In the genomic region with DNA sequence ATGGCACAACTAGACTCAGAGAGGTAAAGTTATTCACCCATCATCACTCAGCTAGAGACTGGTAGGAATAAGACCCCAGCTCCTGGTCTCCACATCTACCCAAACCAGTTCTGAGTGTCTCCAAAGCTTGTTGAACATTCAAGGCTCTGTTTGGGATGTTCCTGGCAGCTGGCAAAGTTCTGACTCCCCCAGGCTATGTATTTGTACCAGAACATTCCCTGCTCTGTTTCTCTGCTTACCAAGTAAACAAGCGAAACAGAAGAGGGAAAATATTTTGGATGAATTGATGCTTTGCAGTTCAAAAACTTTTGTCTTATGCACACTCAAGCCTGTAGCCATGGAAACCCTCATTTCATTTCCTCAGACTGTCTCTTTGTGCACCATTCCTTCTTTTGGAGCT, we compare ENCODE assay signal across 20 cellular contexts.
DNase-seq lines count a peak whose midpoint lies in the region; ATAC-seq and TF ChIP-seq lines count a peak whose summit lies in the region.
"Had no signal": no experiment of that assay in that cellular context is flagged by ENCODE, and none has a peak within 500 bp of the region (broad histone marks: within the 10 kb centered on the region; RNA-seq: fewer than 3 reads in every experiment).

No MANE protein-coding gene starts in this region.

- TF ChIP-seq POLR2A in breast epithelium (IDR thresholded peaks at IDR 0.05), result no peak
- no peak for TF ChIP-seq POLR2A in gastroesophageal sphincter (IDR thresholded peaks at IDR 0.05)

- H3K36me3 Mint-ChIP-seq in progenitor cell of endocrine pancreas (ENCODE audit: insufficient read depth), result peaks cover 1% of the 10 kb centered on the region

- peaks cover 12% of the 10 kb centered on the region for H3K9me3 Mint-ChIP-seq in progenitor cell of endocrine pancreas (ENCODE audit: low read depth)

- H3K4me3 Mint-ChIP-seq in progenitor cell of endocrine pancreas (ENCODE audit: low read depth), result no peak overlapping the region

- no peak overlapping the region for H3K27ac Mint-ChIP-seq in progenitor cell of endocrine pancreas

- H3K36me3 ChIP-seq in breast epithelium, result no peaks in the 10 kb centered on the region
- no peaks in the 10 kb centered on the region for H3K36me3 ChIP-seq in gastroesophageal sphincter

- DNase-seq in T47D (ENCODE audit: low read depth in 1 of 2, low spot score in 1 of 2) (peak; percentile 22 to 94), breast epithelium (ENCODE audit: low spot score in 2 of 2) (no peak), substantia nigra (lab: John Stamatoyannopoulos, UW) (peak in 3 of 49 donors; percentile 2 to 16 (median 13)), progenitor cell of endocrine pancreas (ENCODE audit: low spot score, unreplicated experiment) (no peak), amniotic stem cell (lab: John Stamatoyannopoulos, UW) (no peak)
- no peak for DNase-seq in activated CD4-positive, alpha-beta T cell treated with anti-CD3 and anti-CD28 coated beads for 48 hours
- DNase-seq: 8988T, GF-D8, GOT3, IMR-90, NCI-H1105 treated with DMSO at 0.1 percent for 48 hours, NCI-H1694, NCI-H2081, NCI-H2171, NCI-H345, NCI-H82 had no signal

- H3K9me3 ChIP-seq in breast epithelium (no peaks in the 10 kb centered on the region), gastroesophageal sphincter (no peaks in the 10 kb centered on the region)

- in situ Hi-C loops in T47D (cut with HindIII; ENCODE audit: low pct_unique_long_range_greater_than_20kb, low sequenced_read_pairs), result no loop called here

- H3K4me1 ChIP-seq in breast epithelium (no peaks in the 10 kb centered on the region), gastroesophageal sphincter (no peaks in the 10 kb centered on the region)

- no peak for TF ChIP-seq EP300 in gastroesophageal sphincter (IDR thresholded peaks at IDR 0.05)

- 75 to 80% methylated on average over 1 of the region's 1 CpG for WGBS in gastroesophageal sphincter (ENCODE audit: low coverage in 1 of 2), 2 donors

- intact Hi-C loops in breast epithelium (cut with DNase I; ENCODE audit: low total_unique reads), result loop anchor here (2.0 kb wide), 1 partner anchor 57 kb away; no protein-coding TSS in a partner anchor

- H3K27me3 Mint-ChIP-seq in progenitor cell of endocrine pancreas, result peaks cover 87% of the 10 kb centered on the region

- peaks cover 1% of the 10 kb centered on the region for H3K4me1 Mint-ChIP-seq in progenitor cell of endocrine pancreas (ENCODE audit: low read depth)

- ATAC-seq in gastroesophageal sphincter (peak; percentile 28), HG03354 (IDR thresholded peaks at IDR 0.05; ENCODE audit: poor library complexity, severe bottlenecking, unreplicated experiment) (no peak)
- ATAC-seq: HCT116 had no signal

- H3K27ac ChIP-seq in breast epithelium, result no peak overlapping the region
- H3K27ac ChIP-seq in gastroesophageal sphincter, result peak overlapping the region in 3 of 4 donors; percentile 31 to 68 (median 62)
- H3K27ac ChIP-seq in substantia nigra (ENCODE audit: low read depth, low read length, poor library complexity, severe bottlenecking), result peak overlapping the region; percentile 61
- H3K27ac ChIP-seq: KMS-11 had no signal

- H3K27me3 ChIP-seq in breast epithelium, result no peaks in the 10 kb centered on the region
- H3K27me3 ChIP-seq in gastroesophageal sphincter, result no peaks in the 10 kb centered on the region

- no peak overlapping the region for H3K4me3 ChIP-seq in breast epithelium
- no peak overlapping the region for H3K4me3 ChIP-seq in gastroesophageal sphincter

- TF ChIP-seq CTCF in breast epithelium (IDR thresholded peaks at IDR 0.05) (no peak), gastroesophageal sphincter (IDR thresholded peaks at IDR 0.05) (no peak), progenitor cell of endocrine pancreas (IDR thresholded peaks at IDR 0.05; ENCODE audit: unreplicated experiment) (no peak)

Comparison
In these comparisons a context has a peak if more than half of its experiments do, and no peak if none do; other contexts are left out.
1. DNase-seq: peak in T47D (2 of 2); none in breast epithelium (0 of 2), progenitor cell of endocrine pancreas (single experiment), amniotic stem cell (single experiment) and activated CD4-positive, alpha-beta T cell treated with anti-CD3 and anti-CD28 coated beads for 48 hours (single experiment).
2. H3K27ac ChIP-seq: peak in gastroesophageal sphincter (3 of 4) and substantia nigra (single experiment); none in breast epithelium (0 of 2).